In the genomic region with DNA sequence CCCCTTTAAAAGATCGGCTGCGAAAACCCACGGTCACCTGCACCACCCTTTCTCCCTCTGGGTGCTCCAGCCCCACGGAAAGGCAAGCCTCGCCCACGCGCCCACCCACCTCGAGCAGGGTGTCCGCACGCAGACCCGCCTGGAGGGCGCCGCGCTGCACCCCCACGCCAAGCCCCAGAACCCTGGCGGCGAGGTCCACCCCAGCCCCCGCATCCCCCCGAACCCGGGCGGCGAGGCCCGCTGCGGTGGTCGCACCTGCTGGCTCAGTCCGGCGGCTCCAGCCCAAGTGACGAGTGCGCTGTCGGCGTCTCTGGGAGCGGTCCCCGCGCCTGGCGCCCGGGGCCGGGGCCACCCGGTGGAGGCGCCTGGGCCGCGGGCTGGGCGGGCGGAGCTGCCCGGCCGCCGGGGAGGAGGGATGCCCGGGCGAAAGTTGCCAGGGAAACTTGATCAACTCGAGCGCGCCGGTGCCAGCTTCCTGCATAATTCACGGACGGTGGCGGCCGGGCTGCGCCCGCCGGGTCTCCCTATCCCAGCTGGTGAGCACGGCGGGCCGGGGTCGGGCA, we compare ENCODE assay signal across 10 cellular contexts. TPM values are rescaled to one million over a fixed set of nuclear protein-coding genes. Genes with fewer than 3 reads are reported as not detected.
DNase-seq lines count a peak whose midpoint lies in the region; FAIRE-seq and TF ChIP-seq lines count a peak whose summit lies in the region.
"Had no signal": no experiment of that assay in that cellular context is flagged by ENCODE, and none has a peak within 500 bp of the region (broad histone marks: within the 10 kb centered on the region; RNA-seq: fewer than 3 reads in every experiment).

No MANE protein-coding gene starts in this region.

- H2BK12ac ChIP-seq in H1 (ENCODE audit: low read depth, low read length): peak overlapping the region; percentile 80; the same call in 1 of the 2 replicates

- H3K4me1 ChIP-seq in H1 (replicated peaks in 1 of 4; ENCODE audit: control insufficient read depth in 3 of 4, insufficient read depth in 4 of 4, low read length in 3 of 4): peaks cover 22 to 57% (median 49%) of the 10 kb centered on the region in 4 experiments

- no peaks in the 10 kb centered on the region for H3K9me3 ChIP-seq in H1 (ENCODE audit: insufficient read depth in 2 of 2, low read depth in 1 of 2, low read length in 1 of 2)

- H3K36me3 Mint-ChIP-seq in IgD-negative memory B cell: peaks cover 2% of the 10 kb centered on the region

- 3% methylated on average over 34 of the region's 63 CpGs; no CpG with 5 or more reads in 1 of the 2 experiments for WGBS in H1 (ENCODE audit: extremely low coverage in 1 of 2, insufficient coverage in 1 of 2, insufficient read length in 1 of 2, insufficient replicate concordance in 2 of 2, low coverage in 1 of 2, low lambda C conversion rate in 2 of 2, missing lambda C conversion rate in 1 of 2), 2 experiments

- DNase-seq in AG20443 (ENCODE audit: low spot score): peak; percentile 62
- DNase-seq in H1 (ENCODE audit: low read depth in 1 of 2, low spot score in 2 of 2): no peak
- peak; percentile 44 for DNase-seq in myocyte (ENCODE audit: low read depth)
- no peak for DNase-seq in AML-193 (lab: John Stamatoyannopoulos, UW)
- no peak for DNase-seq in T-helper 2 cell
- no peak for DNase-seq in H4 (ENCODE audit: low spot score)
- no peak for DNase-seq in cardiac septum (ENCODE audit: low spot score)

- H3K36me3 ChIP-seq in H1 (ENCODE audit: control insufficient read depth in 2 of 4, insufficient read depth in 4 of 4, low read length in 3 of 4): no peaks in the 10 kb centered on the region

- H3K23me2 ChIP-seq in H1 (ENCODE audit: low read depth, low read length): peaks cover 23% of the 10 kb centered on the region; the same call in 1 of the 2 replicates

- H2BK120ac ChIP-seq in H1 (replicated peaks; ENCODE audit: low read depth, low read length): no peak overlapping the region

- no peak for FAIRE-seq in H1 (lab: Jason Lieb, UNC)
- FAIRE-seq: endometrium had no signal

- H3K9ac ChIP-seq in H1 (replicated peaks in 1 of 4; ENCODE audit: extremely low read depth in 1 of 4, low read depth in 3 of 4, low read length in 3 of 4): peak overlapping the region in 3 of 4 experiments; percentile 25 to 82 (median 80); a peak in 4 of 7 replicates

- H3K4me3 ChIP-seq in H1 (ENCODE audit: extremely low read depth in 1 of 4, insufficient read depth in 2 of 4, low read depth in 3 of 4, low read length in 4 of 4): peak overlapping the region; percentile 80 to 95 (median 84)

- H3K4me3 Mint-ChIP-seq in IgD-negative memory B cell: peak overlapping the region; percentile 63 to 84 (median 68)

- H2BK20ac ChIP-seq in H1 (ENCODE audit: low read length): no peak overlapping the region

- no peak overlapping the region for H4K8ac ChIP-seq in H1 (ENCODE audit: extremely low read depth, insufficient read depth, low read length)

- no peak overlapping the region; the same call in 1 of the 2 replicates for H2BK5ac ChIP-seq in H1 (ENCODE audit: low read depth, low read length)

- no peak for TF ChIP-seq POLR2A in H1 (IDR thresholded peaks at IDR 0.05; ENCODE audit: control extremely low read depth in 1 of 2, low read depth in 2 of 2, low read length in 2 of 2)

- H3K27me3 ChIP-seq in H1 (replicated peaks in 1 of 4; ENCODE audit: control insufficient read depth in 3 of 4, extremely low read depth in 1 of 4, insufficient read depth in 3 of 4, low read length in 3 of 4): no peaks in the 10 kb centered on the region; a peak in 1 of 7 replicates

- H3K79me1 ChIP-seq in H1 (ENCODE audit: low read depth, low read length): peaks cover 2% of the 10 kb centered on the region; the same call in 1 of the 2 replicates

- H3K27ac Mint-ChIP-seq in IgD-negative memory B cell: no peak overlapping the region

- H2BK15ac ChIP-seq in H1 (ENCODE audit: low read length): 0 out of 2 replicates have a peak overlapping the region, but pooled peaks have one; percentile 46

- H3K23ac ChIP-seq in H1 (ENCODE audit: insufficient read length): no peak overlapping the region

- H3K79me2 ChIP-seq in H1 (ENCODE audit: control insufficient read depth in 1 of 2, insufficient read depth in 2 of 2, low read length in 2 of 2): peaks cover 16 to 35% of the 10 kb centered on the region in 2 experiments

- peaks cover 0 to 7% (median 5%) of the 10 kb centered on the region in 3 donors for H3K4me1 Mint-ChIP-seq in IgD-negative memory B cell

- no peak overlapping the region for H4K5ac ChIP-seq in H1 (ENCODE audit: insufficient read length, low read depth, low read length)

- H2AFZ ChIP-seq in H1 (ENCODE audit: low read length): no peak overlapping the region

- TF ChIP-seq CTCF in H1 (IDR thresholded peaks at IDR 0.05; ENCODE audit: control extremely low read depth in 1 of 3, insufficient read depth in 1 of 3, low read depth in 1 of 3, low read length in 3 of 3): no peak

- H3K14ac ChIP-seq in H1 (ENCODE audit: insufficient read length): no peak overlapping the region

- no peak overlapping the region for H2AK5ac ChIP-seq in H1 (ENCODE audit: low read depth, low read length)

- H4K91ac ChIP-seq in H1 (replicated peaks; ENCODE audit: insufficient read length, low read length): peak overlapping the region; percentile 77

- H3K4me2 ChIP-seq in H1 (ENCODE audit: insufficient read depth in 1 of 2, low read depth in 2 of 2, low read length in 2 of 2): peak overlapping the region; percentile 53 to 85

- H4K20me1 ChIP-seq in H1 (replicated peaks in 1 of 2; ENCODE audit: control insufficient read depth in 1 of 2, insufficient read depth in 2 of 2, low read length in 2 of 2): peaks cover 0 to 5% of the 10 kb centered on the region in 2 experiments

- TF ChIP-seq EP300 in H1 (IDR thresholded peaks at IDR 0.05; ENCODE audit: borderline replicate concordance in 1 of 2, low read depth in 2 of 2, low read length in 2 of 2): no peak

- H3K27ac ChIP-seq in H1 (ENCODE audit: low read depth, low read length): no peak overlapping the region

- CTCF ChIA-PET in H1 (lab: Charles Lee; ENCODE audit: partially characterized antibody): interaction anchor here (0.6 to 3.4 kb wide), 14 partner anchors 10 to 1423 kb away, joined by 3 to 20 read pairs (median 4); no protein-coding TSS in a partner anchor

- intact Hi-C loops in cardiac septum (cut with DNase I): no loop called here

- peak overlapping the region; percentile 36; the same call in 1 of the 2 replicates for H3K18ac ChIP-seq in H1 (ENCODE audit: extremely low read depth, low read length)

- H3K56ac ChIP-seq in H1 (replicated peaks; ENCODE audit: insufficient read length, low read depth, low read length): peak overlapping the region; percentile 19

- H3K9me3 Mint-ChIP-seq in IgD-negative memory B cell: no peaks in the 10 kb centered on the region

- TF ChIP-seq RAD21 in H1 (IDR thresholded peaks at IDR 0.05 in 1 of 2, conservative IDR thresholded peaks at IDR 0.05 in 1 of 2; ENCODE audit: low read depth in 2 of 2, low read length in 2 of 2): no peak

- peaks cover 47% of the 10 kb centered on the region for H3K27me3 Mint-ChIP-seq in IgD-negative memory B cell

- POLR2A ChIA-PET in H1 (lab: Charles Lee; ENCODE audit: partially characterized antibody): interaction anchor here (0.9 to 3.5 kb wide), 11 partner anchors 9 to 131 kb away, joined by 3 to 23 read pairs (median 4); no protein-coding TSS in a partner anchor

- H3K4ac ChIP-seq in H1 (replicated peaks; ENCODE audit: insufficient read length, low read depth, low read length): peak overlapping the region; percentile 40

TF ChIP-seq in H1, 55 proteins besides CTCF, POLR2A, EP300 and RAD21:
- 0 out of 2 replicates have a peak, but pooled peaks have one; percentile 9 for TF ChIP-seq TAF1 (IDR thresholded peaks at IDR 0.05; ENCODE audit: low read depth, low read length)
- no peak for TF ChIP-seq BRCA1 (IDR thresholded peaks at IDR 0.05; ENCODE audit: low read depth, low read length)
TF ChIP-seq in H1: peak in this region for 1.

RNA-seq across cellular contexts. Expression of gene SHANK2, which starts 1.1 kb away (rescaled TPM):
- polyA plus RNA-seq in IgD-negative memory B cell (not detected), H1 (2011; rRNA removed) (10.1 and 15.5 TPM in 2 replicates)
- 52.9 and 54.2 TPM in 2 replicates for total RNA-seq in H1 (2021; fragmentation: NEBNext Ultra II Directional; extraction: Animal tissue kit (Norgen Biotek cat#: 25700))
- polyA plus RNA-seq in H1 (2011; cell fraction: cytosol; rRNA removed): 7.8 TPM
- polyA plus RNA-seq in H1 (2011; cell fraction: nucleus; rRNA removed): 41.3 TPM
- polyA plus RNA-seq in H1 (2012, experiment 1 of 2): 17.0 to 20.3 TPM (median 18.5 TPM) in 4 replicates
- polyA plus RNA-seq in H1 (2012, experiment 2 of 2): 2.9 TPM
- 16.9 TPM for polyA plus RNA-seq in H1 (2013, experiment 1 of 2)
- 15.7 TPM for polyA plus RNA-seq in H1 (2013, experiment 2 of 2)
- polyA minus RNA-seq in H1 (2011; rRNA and poly(A)+ RNA removed): 46.2 and 59.3 TPM in 2 replicates
- 35.2 TPM for polyA minus RNA-seq in H1 (2011; cell fraction: cytosol; rRNA and poly(A)+ RNA removed)
- polyA minus RNA-seq in H1 (2011; cell fraction: nucleus; rRNA and poly(A)+ RNA removed): 103 TPM
- total RNA-seq in myocyte (3.8 and 4.0 TPM in 2 replicates), cardiac septum (0.11 TPM)
- 1.8 TPM for polyA plus RNA-seq in myocyte (2012)
- not detected in 2 replicates for total RNA-seq in H4 (2014; rRNA removed; shearing (Covaris generic))
- total RNA-seq: T-helper 2 cell treated with Interferon-gamma antibody and Interleukin-4, amounts not matched to agents 100 ng/mL and 5 ng/mL, for 36 hours had no signal

Comparison
In these comparisons a context has a peak if more than half of its experiments do, and no peak if none do; other contexts are left out.
1. DNase-seq: peak in AG20443 (single experiment) and myocyte (single experiment); none in H1 (0 of 2), AML-193 (0 of 2), T-helper 2 cell (0 of 5), H4 (single experiment) and cardiac septum (single experiment).
2. RNA of gene SHANK2, which starts 1.1 kb away (total RNA-seq): 52.9 to 54.2 TPM in H1; 3.8 to 4.0 TPM in myocyte, 0.11 TPM in cardiac septum (single experiment) and not detected in H4; every median in the first group is over 10 times any median in the second.